Comparison of ENCODE assay signal across 8 cellular contexts in genomic region chr19:3185482-3186376, GRCh38. TPM values are rescaled to one million over a fixed set of nuclear protein-coding genes. Genes with fewer than 3 reads are reported as not detected.
DNase-seq lines count a peak whose midpoint lies in the region; ATAC-seq and TF ChIP-seq lines count a peak whose summit lies in the region.

A gene with protein sequence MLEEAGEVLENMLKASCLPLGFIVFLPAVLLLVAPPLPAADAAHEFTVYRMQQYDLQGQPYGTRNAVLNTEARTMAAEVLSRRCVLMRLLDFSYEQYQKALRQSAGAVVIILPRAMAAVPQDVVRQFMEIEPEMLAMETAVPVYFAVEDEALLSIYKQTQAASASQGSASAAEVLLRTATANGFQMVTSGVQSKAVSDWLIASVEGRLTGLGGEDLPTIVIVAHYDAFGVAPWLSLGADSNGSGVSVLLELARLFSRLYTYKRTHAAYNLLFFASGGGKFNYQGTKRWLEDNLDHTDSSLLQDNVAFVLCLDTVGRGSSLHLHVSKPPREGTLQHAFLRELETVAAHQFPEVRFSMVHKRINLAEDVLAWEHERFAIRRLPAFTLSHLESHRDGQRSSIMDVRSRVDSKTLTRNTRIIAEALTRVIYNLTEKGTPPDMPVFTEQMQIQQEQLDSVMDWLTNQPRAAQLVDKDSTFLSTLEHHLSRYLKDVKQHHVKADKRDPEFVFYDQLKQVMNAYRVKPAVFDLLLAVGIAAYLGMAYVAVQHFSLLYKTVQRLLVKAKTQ (plus strand): TSS chr19:3185930. CDS start chr19:3186031, 101 bp downstream.

- H3K4me1 ChIP-seq in prostate gland (replicated peaks) (peaks cover 10% of the 10 kb centered on the region), urinary bladder (ENCODE audit: insufficient read depth) (no peaks in the 10 kb centered on the region)

- H3K36me3 ChIP-seq in prostate gland: no peaks in the 10 kb centered on the region
- H3K36me3 ChIP-seq in urinary bladder (ENCODE audit: insufficient read depth): no peaks in the 10 kb centered on the region

- WGBS in prostate gland: under 1% methylated on average over 75 of the region's 90 CpGs
- WGBS in urinary bladder: under 1% methylated on average over 90 of the region's 90 CpGs

- peak within 1 kb of the TSS; percentile 97 for H3K27ac ChIP-seq in angular gyrus (ENCODE audit: low read depth, low read length)
- H3K27ac ChIP-seq in prostate gland: peak within 1 kb of the TSS; percentile 82 to 89
- H3K27ac ChIP-seq in urinary bladder (ENCODE audit: low read depth): peak within 1 kb of the TSS; percentile 28

- no peaks in the 10 kb centered on the region for H3K27me3 ChIP-seq in prostate gland (replicated peaks; ENCODE audit: insufficient read depth)

- ATAC-seq in HG02938 (IDR thresholded peaks at IDR 0.05; ENCODE audit: unreplicated experiment) (peak; percentile 66), left ventricle myocardium superior (peak; percentile 96)

- peak; percentile 26 for TF ChIP-seq POLR2A in prostate gland (IDR thresholded peaks at IDR 0.05)

- H3K4me3 ChIP-seq in prostate gland (peak within 1 kb of the TSS; percentile 88 to 95), urinary bladder (ENCODE audit: low read depth, low read length) (peak within 1 kb of the TSS; percentile 94)

- no peak for TF ChIP-seq CTCF in GM13977 (IDR thresholded peaks at IDR 0.05; ENCODE audit: extremely low read depth, insufficient read depth, missing control alignments)
- TF ChIP-seq CTCF in prostate gland (IDR thresholded peaks at IDR 0.05): peak in 1 of 4 experiments; percentile 14

- DNase-seq in GM13977 (ENCODE audit: low spot score) (peak; percentile 93), NCI-H187 (lab: John Stamatoyannopoulos, UW) (peak; percentile 95), T-helper 2 cell (peak; percentile 86 to 96 (median 91)), left ventricle myocardium superior (peak; percentile 98), prostate gland (ENCODE audit: low spot score) (peak; percentile 95)

- no peaks in the 10 kb centered on the region for H3K9me3 ChIP-seq in prostate gland

- in situ Hi-C loops in GM13977 (cut with MboI; ENCODE audit: low pct_unique_long_range_greater_than_20kb, low sequenced_read_pairs, unreplicated experiment): no loop called here

- intact Hi-C loops in left ventricle myocardium superior (cut with micrococcal nuclease): no loop called here
- intact Hi-C loops in prostate gland (cut with DNase I): no loop called here

RNA-seq across cellular contexts. Expression of the gene that starts here (rescaled TPM):
- total RNA-seq in left ventricle myocardium superior (27.8 TPM), prostate gland (10 to 100 TPM; 48.6 to 68.5 TPM), urinary bladder (10.5 TPM)
- 30.5 TPM for polyA plus RNA-seq in urinary bladder

Comparison
In these comparisons a context has a peak if more than half of its experiments do, and no peak if none do; other contexts are left out.
1. Peak in every context shown above with its lines: DNase-seq, ATAC-seq, H3K4me3 ChIP-seq and H3K27ac ChIP-seq.
2. H3K27ac ChIP-seq: peak in every context shown above with its lines; median percentile 97 in angular gyrus; 86 in prostate gland; 28 in urinary bladder.